In the genomic region with DNA sequence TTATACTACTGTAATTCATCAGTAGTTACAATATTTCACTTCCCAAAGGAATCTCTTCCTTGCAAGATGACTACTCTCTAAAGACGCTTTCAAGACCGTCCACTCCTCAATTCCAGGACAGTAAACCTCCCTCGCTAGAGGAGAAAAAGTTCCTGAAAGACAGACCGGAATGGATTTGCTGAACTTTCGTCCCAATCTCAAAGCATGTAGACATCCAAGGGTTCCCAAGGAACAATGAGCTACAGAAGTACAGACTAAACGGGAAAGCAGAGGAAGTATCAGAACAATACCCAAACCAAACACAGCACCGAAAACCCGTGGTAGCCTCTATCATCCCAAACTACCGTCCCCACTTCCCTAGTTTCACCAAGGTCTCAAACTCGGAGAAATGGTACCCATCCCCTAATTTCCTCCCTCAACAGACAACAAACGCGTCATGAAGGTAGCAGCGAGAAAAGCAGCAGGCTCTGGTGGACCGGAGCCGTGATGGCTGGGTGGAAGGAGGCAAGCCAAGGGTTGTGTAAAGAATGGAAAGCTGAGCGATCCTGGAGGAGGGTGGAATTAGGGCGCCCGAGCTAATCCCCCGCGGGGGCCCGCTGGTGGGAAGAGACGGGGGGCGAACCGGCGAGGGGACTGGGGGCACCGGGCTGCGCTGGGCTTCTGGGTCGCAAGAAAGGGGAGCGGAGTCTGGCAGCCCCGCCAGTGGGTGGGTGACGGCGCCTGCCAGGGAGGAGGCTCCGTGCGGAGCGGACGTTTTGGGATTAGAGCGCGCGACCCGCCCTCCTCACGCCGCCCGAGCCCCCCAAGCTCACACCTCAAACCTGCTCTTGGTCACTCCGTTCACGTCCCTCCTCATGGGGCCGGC, we compare ENCODE assay signal across 8 cellular contexts. TPM values are rescaled to one million over a fixed set of nuclear protein-coding genes. Genes with fewer than 3 reads are reported as not detected.
DNase-seq lines count a peak whose midpoint lies in the region; ATAC-seq and FAIRE-seq lines count a peak whose summit lies in the region.

No MANE protein-coding gene starts in this region.

- peak overlapping the region; percentile 96 for H3K4me3 Mint-ChIP-seq in activated T-cell treated with anti-CD3 and anti-CD28 coated beads, Interleukin-2, amount 50 U/mL, for 24 hours
- peak overlapping the region; percentile 95 for H3K4me3 Mint-ChIP-seq in activated naive CD8-positive, alpha-beta T cell treated with anti-CD3 and anti-CD28 coated beads, Interleukin-2, amount 10 ng/mL, durations not matched to agents 7 days and 5 days

- H3K4me3 ChIP-seq in rectal smooth muscle tissue (ENCODE audit: low read length): peak overlapping the region; percentile 78

- peak; percentile 11 for ATAC-seq in activated naive CD8-positive, alpha-beta T cell treated with anti-CD3 and anti-CD28 coated beads, Interleukin-2, amount 10 ng/mL, durations not matched to agents 7 days and 5 days (ENCODE audit: low read depth)

- DNase-seq in activated T-cell treated with anti-CD3 and anti-CD28 coated beads, Interleukin-2, amount 50 U/mL, for 24 hours: no peak
- DNase-seq in activated T-cell treated with anti-CD3 and anti-CD28 coated beads, Interleukin-2, amount 50 U/mL, for 1 hour: no peak
- DNase-seq in KBM-7 (peak; percentile 33), hepatic stellate cell (ENCODE audit: low spot score) (peak; percentile 34), HTR-8/SVneo (ENCODE audit: insufficient read length, low spot score) (no peak), NCI-H446 treated with DMSO at 0.1 percent for 48 hours (lab: John Stamatoyannopoulos, UW) (no peak)
- no peak for DNase-seq in activated naive CD8-positive, alpha-beta T cell treated with anti-CD3 and anti-CD28 coated beads, Interleukin-2, amount 10 ng/mL, durations not matched to agents 7 days and 5 days

- H3K27ac ChIP-seq in rectal smooth muscle tissue (ENCODE audit: low read depth, low read length): peak overlapping the region; percentile 90

- no peak for FAIRE-seq in HTR-8/SVneo (lab: Jason Lieb, UNC)

- H3K27me3 Mint-ChIP-seq in activated T-cell treated with anti-CD3 and anti-CD28 coated beads, Interleukin-2, amount 50 U/mL, for 24 hours: no peaks in the 10 kb centered on the region
- no peaks in the 10 kb centered on the region for H3K27me3 Mint-ChIP-seq in activated naive CD8-positive, alpha-beta T cell treated with anti-CD3 and anti-CD28 coated beads, Interleukin-2, amount 10 ng/mL, durations not matched to agents 7 days and 5 days

- peak overlapping the region; percentile 77 for H3K9ac ChIP-seq in rectal smooth muscle tissue (ENCODE audit: low read length)

- H3K4me1 ChIP-seq in rectal smooth muscle tissue (ENCODE audit: control insufficient read depth, insufficient read depth, low read length): peaks cover 9% of the 10 kb centered on the region

- H3K9me3 Mint-ChIP-seq in activated T-cell treated with anti-CD3 and anti-CD28 coated beads, Interleukin-2, amount 50 U/mL, for 24 hours: no peaks in the 10 kb centered on the region
- no peaks in the 10 kb centered on the region for H3K9me3 Mint-ChIP-seq in activated naive CD8-positive, alpha-beta T cell treated with anti-CD3 and anti-CD28 coated beads, Interleukin-2, amount 10 ng/mL, durations not matched to agents 7 days and 5 days

- no peaks in the 10 kb centered on the region for H3K36me3 ChIP-seq in rectal smooth muscle tissue (ENCODE audit: control insufficient read depth, insufficient read depth, low read length)

- peaks cover 67% of the 10 kb centered on the region for H3K4me1 Mint-ChIP-seq in activated T-cell treated with anti-CD3 and anti-CD28 coated beads, Interleukin-2, amount 50 U/mL, for 24 hours (ENCODE audit: low read depth)
- peaks cover 18% of the 10 kb centered on the region for H3K4me1 Mint-ChIP-seq in activated naive CD8-positive, alpha-beta T cell treated with anti-CD3 and anti-CD28 coated beads, Interleukin-2, amount 10 ng/mL, durations not matched to agents 7 days and 5 days

- POLR2A ChIA-PET in activated naive CD8-positive, alpha-beta T cell treated with anti-CD3 and anti-CD28 coated beads, Interleukin-2, amount 10 ng/mL, durations not matched to agents 7 days and 5 days (lab: Charles Lee): interaction anchor here (0.5 to 3.4 kb wide), 6 partner anchors 18 to 419 kb away, joined by 3 to 18 read pairs (median 4); a partner anchor contains a TSS

- in situ Hi-C loops in KBM-7 (cut with MboI; ENCODE audit: low pct_unique_long_range_greater_than_20kb, low sequenced_read_pairs): no loop called here

- H3K27me3 ChIP-seq in rectal smooth muscle tissue (ENCODE audit: control insufficient read depth, insufficient read depth, low read length): no peaks in the 10 kb centered on the region

- peak overlapping the region; percentile 97 for H3K27ac Mint-ChIP-seq in activated T-cell treated with anti-CD3 and anti-CD28 coated beads, Interleukin-2, amount 50 U/mL, for 24 hours
- peak overlapping the region; percentile 96 for H3K27ac Mint-ChIP-seq in activated naive CD8-positive, alpha-beta T cell treated with anti-CD3 and anti-CD28 coated beads, Interleukin-2, amount 10 ng/mL, durations not matched to agents 7 days and 5 days

- H3K36me3 Mint-ChIP-seq in activated T-cell treated with anti-CD3 and anti-CD28 coated beads, Interleukin-2, amount 50 U/mL, for 24 hours (ENCODE audit: low read depth): peaks cover 26% of the 10 kb centered on the region
- peaks cover 1% of the 10 kb centered on the region for H3K36me3 Mint-ChIP-seq in activated naive CD8-positive, alpha-beta T cell treated with anti-CD3 and anti-CD28 coated beads, Interleukin-2, amount 10 ng/mL, durations not matched to agents 7 days and 5 days

RNA-seq across cellular contexts. Expression of a gene that starts 0.6 kb away (rescaled TPM):
- total RNA-seq in activated naive CD8-positive, alpha-beta T cell treated with anti-CD3 and anti-CD28 coated beads, Interleukin-2, amount 10 ng/mL, durations not matched to agents 7 days and 5 days: 10 to 100 TPM; 20.0 to 21.0 TPM

RNA-seq across cellular contexts. Expression of a gene that starts 50.3 kb away (rescaled TPM):
- total RNA-seq in activated naive CD8-positive, alpha-beta T cell treated with anti-CD3 and anti-CD28 coated beads, Interleukin-2, amount 10 ng/mL, durations not matched to agents 7 days and 5 days: 10 to 100 TPM; 51.8 to 55.0 TPM

Comparison
In these comparisons a context has a peak if more than half of its experiments do, and no peak if none do; other contexts are left out.
1. DNase-seq: peak in KBM-7 (single experiment) and hepatic stellate cell (single experiment); none in activated T-cell treated with anti-CD3 and anti-CD28 coated beads, Interleukin-2, amount 50 U/mL, for 24 hours (single experiment), activated T-cell treated with anti-CD3 and anti-CD28 coated beads, Interleukin-2, amount 50 U/mL, for 1 hour (single experiment), activated naive CD8-positive, alpha-beta T cell treated with anti-CD3 and anti-CD28 coated beads, Interleukin-2, amount 10 ng/mL, durations not matched to agents 7 days and 5 days (single experiment), HTR-8/SVneo (single experiment) and NCI-H446 treated with DMSO at 0.1 percent for 48 hours (single experiment).